In the genomic region with DNA sequence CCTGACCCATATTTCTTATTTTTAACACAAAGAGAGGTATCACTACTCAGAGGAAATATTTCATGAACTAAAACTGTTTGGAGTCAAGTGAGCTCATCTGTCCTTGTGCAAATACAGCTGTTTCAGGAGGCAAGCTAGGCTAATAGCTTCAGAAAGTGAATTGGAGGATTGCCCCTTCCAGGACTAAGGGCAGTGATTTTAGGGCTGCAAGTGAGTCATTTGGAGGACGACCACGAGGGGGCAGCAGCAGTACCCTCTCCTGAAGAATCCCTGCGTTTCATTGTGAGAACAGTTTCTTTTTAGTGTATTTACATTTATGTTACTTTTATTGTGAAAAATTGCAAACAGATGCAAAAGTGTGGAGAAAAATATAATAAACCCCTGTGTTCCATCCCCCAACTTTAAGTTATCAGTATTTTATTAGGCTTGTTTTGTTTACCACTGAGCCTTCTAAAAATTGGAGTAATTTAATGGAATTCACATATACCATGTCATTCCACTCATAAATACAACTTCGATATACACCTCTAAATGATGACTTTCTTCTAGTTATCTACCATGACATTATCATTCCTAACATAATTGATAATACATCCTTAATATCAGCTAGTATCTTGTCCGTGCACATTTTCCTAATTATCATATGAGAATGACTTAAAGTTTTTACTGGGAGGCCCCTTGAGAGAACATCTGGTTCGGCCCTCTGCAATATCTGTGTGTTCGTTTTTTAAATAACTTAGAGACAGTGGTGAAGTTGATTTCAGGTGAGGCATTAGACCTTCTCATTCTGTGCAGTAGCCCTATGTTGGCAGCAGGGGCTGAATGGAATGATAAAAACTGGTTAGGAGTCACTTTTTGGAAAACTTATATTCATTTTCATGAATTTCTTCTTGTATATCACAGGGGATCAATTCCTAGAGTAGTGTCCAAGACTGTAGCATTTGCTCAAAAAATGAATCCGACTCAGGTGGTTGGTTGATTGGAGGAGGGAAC, we compare ENCODE assay signal across 8 cellular contexts. TPM values are rescaled to one million over a fixed set of nuclear protein-coding genes. Genes with fewer than 3 reads are reported as not detected.
DNase-seq lines count a peak whose midpoint lies in the region; ATAC-seq and TF ChIP-seq lines count a peak whose summit lies in the region.

No MANE protein-coding gene starts in this region.

- no peak for DNase-seq in AG09309 (ENCODE audit: low read depth)
- peak; percentile 55 for DNase-seq in NCI-H2196 treated with DMSO at 0.1 percent for 48 hours (lab: John Stamatoyannopoulos, UW; ENCODE audit: unreplicated experiment)
- DNase-seq in activated CD4-positive, alpha-beta T cell treated with anti-CD3 and anti-CD28 coated beads for 4 hours = peak; percentile 76 to 86
- peak; percentile 74 for DNase-seq in colonic mucosa
- peak; percentile 72 to 88 for DNase-seq in left lung
- peak; percentile 70 to 73 for DNase-seq in stimulated activated CD4-positive, alpha-beta T cell treated with anti-CD3 and anti-CD28 coated beads, Interleukin-4, amount 100 ng/mL, for 48 hours (ENCODE audit: low read depth in 2 of 2)

- intact Hi-C loops in colonic mucosa (cut with DNase I) = no loop called here
- intact Hi-C loops in left lung (cut with DNase I) = no loop called here

- H3K36me3 ChIP-seq in colonic mucosa (peaks cover 20% of the 10 kb centered on the region), left lung (peaks cover 0 to 88% of the 10 kb centered on the region in 2 donors)

- H3K9ac ChIP-seq in colonic mucosa (ENCODE audit: low read depth in 2 of 2, low read length in 2 of 2) = peak overlapping the region in 1 of 2 donors; percentile 2

- no peaks in the 10 kb centered on the region for H3K4me1 ChIP-seq in colonic mucosa
- peaks cover 0 to 35% of the 10 kb centered on the region in 2 donors for H3K4me1 ChIP-seq in left lung

- H3K4me3 ChIP-seq in AG09309 (ENCODE audit: control insufficient read depth, low read depth, low read length) (no peak overlapping the region), colonic mucosa (no peak overlapping the region), left lung (no peak overlapping the region)

- H3K9me3 ChIP-seq in colonic mucosa (no peaks in the 10 kb centered on the region), left lung (no peaks in the 10 kb centered on the region)

- TF ChIP-seq CTCF in AG09309 (IDR thresholded peaks at IDR 0.05; ENCODE audit: control insufficient read depth, insufficient read depth, low read depth, low read length, missing control alignments) (peak; percentile 86), colonic mucosa (IDR thresholded peaks at IDR 0.05) (peak; percentile 89), left lung (IDR thresholded peaks at IDR 0.05) (peak; percentile 83 to 90)

- H3K27me3 ChIP-seq in colonic mucosa = no peaks in the 10 kb centered on the region
- H3K27me3 ChIP-seq in left lung = no peaks in the 10 kb centered on the region

- ATAC-seq in GM21619 (IDR thresholded peaks at IDR 0.05; ENCODE audit: unreplicated experiment) (peak; percentile 62), left lung (peak; percentile 92), HG03280 (IDR thresholded peaks at IDR 0.05; ENCODE audit: unreplicated experiment) (no peak)

- H3K27ac ChIP-seq in colonic mucosa (no peak overlapping the region), left lung (no peak overlapping the region)

RNA-seq across cellular contexts. Expression of gene FOXJ2, which starts 13.7 kb away (rescaled TPM):
- total RNA-seq in colonic mucosa = 10 to 100 TPM; 10.7 to 14.9 TPM
- 10 to 100 TPM; 15.9 to 20.0 TPM for total RNA-seq in left lung

RNA-seq across cellular contexts. Expression of gene C3AR1, which starts 19.9 kb away (rescaled TPM):
- 1 to 10 TPM; 1.8 to 7.9 TPM for total RNA-seq in colonic mucosa
- 10 to 100 TPM; 19.4 to 66.4 TPM for total RNA-seq in left lung

RNA-seq across cellular contexts. Expression of gene NECAP1, which starts 35.8 kb away (rescaled TPM):
- 10 to 100 TPM; 43.7 to 46.1 TPM for total RNA-seq in colonic mucosa
- total RNA-seq in left lung = 10 to 100 TPM; 33.1 to 43.4 TPM
